Comparison of ENCODE assay signal across 8 cellular contexts in genomic region chr1:205229399-205229861, GRCh38. TPM values are rescaled to one million over a fixed set of nuclear protein-coding genes. Genes with fewer than 3 reads are reported as not detected.
DNase-seq lines count a peak whose midpoint lies in the region; ATAC-seq and TF ChIP-seq lines count a peak whose summit lies in the region.

No MANE protein-coding gene starts in this region.

- H3K36me3 Mint-ChIP-seq in activated naive CD8-positive, alpha-beta T cell treated with anti-CD3 and anti-CD28 coated beads for 36 hours = peaks cover 33% of the 10 kb centered on the region

- H3K4me1 Mint-ChIP-seq in activated naive CD8-positive, alpha-beta T cell treated with anti-CD3 and anti-CD28 coated beads for 36 hours = peaks cover 54% of the 10 kb centered on the region

- peaks cover 15% of the 10 kb centered on the region for H3K27me3 Mint-ChIP-seq in activated naive CD8-positive, alpha-beta T cell treated with anti-CD3 and anti-CD28 coated beads for 36 hours

- ATAC-seq in SK-N-SH treated with all-trans-retinoic acid at 6 μM for 48 hours = peak; percentile 64
- peak; percentile 45 to 70 (median 62) for ATAC-seq in heart left ventricle
- ATAC-seq in GM21786 (IDR thresholded peaks at IDR 0.05; ENCODE audit: unreplicated experiment) = no peak
- no peak for ATAC-seq in GM21381 (IDR thresholded peaks at IDR 0.05; ENCODE audit: unreplicated experiment)

- H3K27ac ChIP-seq in heart left ventricle = peak overlapping the region in 2 of 12 donors; percentile 32 to 43

- intact Hi-C loops in heart left ventricle (cut with DNase I) = loop anchor here in 3 of 10 donors (2.0 to 10.0 kb wide), 2 partner anchors 27 to 105 kb away; partner anchors contain the start of gene RBBP5 (in 1 of the 3)

- peak; percentile 45 for DNase-seq in EL
- peak; percentile 75 for DNase-seq in NB4 (ENCODE audit: low read depth)
- DNase-seq in activated naive CD8-positive, alpha-beta T cell treated with anti-CD3 and anti-CD28 coated beads for 36 hours = peak; percentile 69
- DNase-seq in heart left ventricle = peak in 4 of 5 donors; percentile 46 to 56 (median 52)
- DNase-seq in pons (ENCODE audit: low spot score) = peak; percentile 91

- H3K9me3 Mint-ChIP-seq in activated naive CD8-positive, alpha-beta T cell treated with anti-CD3 and anti-CD28 coated beads for 36 hours = no peaks in the 10 kb centered on the region

- H3K4me3 ChIP-seq in NB4 (ENCODE audit: low read depth, low read length) = no peak overlapping the region
- H3K4me3 ChIP-seq in heart left ventricle = peak overlapping the region in 10 of 12 donors; percentile 44 to 71 (median 62)

- TF ChIP-seq CTCF in NB4 (IDR thresholded peaks at IDR 0.05; ENCODE audit: low read depth, low read length) (peak; percentile 12), heart left ventricle (IDR thresholded peaks at IDR 0.05) (peak in 7 of 12 donors; percentile 6 to 39 (median 13))

- TF ChIP-seq POLR2A in NB4 (IDR thresholded peaks at IDR 0.05; ENCODE audit: extremely low read depth, insufficient read length) (no peak), heart left ventricle (IDR thresholded peaks at IDR 0.05) (no peak)

- peaks cover 0 to 10% (median 0%) of the 10 kb centered on the region in 9 donors for H3K27me3 ChIP-seq in heart left ventricle

- H3K36me3 ChIP-seq in heart left ventricle = no peaks in the 10 kb centered on the region

- WGBS in heart left ventricle, 4 donors = 2 to 8% (median 4%) methylated on average over 12 to 15 of the region's 15 CpGs

- peaks cover 0 to 28% (median 19%) of the 10 kb centered on the region in 12 donors for H3K4me1 ChIP-seq in heart left ventricle

- H3K9me3 ChIP-seq in heart left ventricle = no peaks in the 10 kb centered on the region

- peak overlapping the region; percentile 96 for H3K4me3 Mint-ChIP-seq in activated naive CD8-positive, alpha-beta T cell treated with anti-CD3 and anti-CD28 coated beads for 36 hours

- peak overlapping the region; percentile 86 for H3K27ac Mint-ChIP-seq in activated naive CD8-positive, alpha-beta T cell treated with anti-CD3 and anti-CD28 coated beads for 36 hours

TF ChIP-seq in SK-N-SH treated with all-trans-retinoic acid at 6 μM for 48 hours, 23 proteins besides CTCF, POLR2A, EP300 and RAD21:
- TF ChIP-seq PATZ1 (CRISPR knock-in tag; IDR thresholded peaks at IDR 0.05; ENCODE audit: borderline replicate concordance) (no peak), CSDC2 (CRISPR knock-in tag; IDR thresholded peaks at IDR 0.05) (no peak), ZFP30 (CRISPR knock-in tag; IDR thresholded peaks at IDR 0.05) (no peak), ESRRG (CRISPR knock-in tag; IDR thresholded peaks at IDR 0.05) (no peak), TCF4 (CRISPR knock-in tag; IDR thresholded peaks at IDR 0.05; ENCODE audit: borderline replicate concordance) (no peak), ZFP3 (CRISPR knock-in tag; IDR thresholded peaks at IDR 0.05) (no peak), SNAI2 (CRISPR knock-in tag; IDR thresholded peaks at IDR 0.05) (no peak)
- TF ChIP-seq, protein P1, sequence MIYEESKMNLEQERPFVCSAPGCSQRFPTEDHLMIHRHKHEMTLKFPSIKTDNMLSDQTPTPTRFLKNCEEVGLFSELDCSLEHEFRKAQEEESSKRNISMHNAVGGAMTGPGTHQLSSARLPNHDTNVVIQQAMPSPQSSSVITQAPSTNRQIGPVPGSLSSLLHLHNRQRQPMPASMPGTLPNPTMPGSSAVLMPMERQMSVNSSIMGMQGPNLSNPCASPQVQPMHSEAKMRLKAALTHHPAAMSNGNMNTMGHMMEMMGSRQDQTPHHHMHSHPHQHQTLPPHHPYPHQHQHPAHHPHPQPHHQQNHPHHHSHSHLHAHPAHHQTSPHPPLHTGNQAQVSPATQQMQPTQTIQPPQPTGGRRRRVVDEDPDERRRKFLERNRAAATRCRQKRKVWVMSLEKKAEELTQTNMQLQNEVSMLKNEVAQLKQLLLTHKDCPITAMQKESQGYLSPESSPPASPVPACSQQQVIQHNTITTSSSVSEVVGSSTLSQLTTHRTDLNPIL (CRISPR knock-in tag; IDR thresholded peaks at IDR 0.05; ENCODE audit: low read depth) = no peak
- TF ChIP-seq, protein P2, sequence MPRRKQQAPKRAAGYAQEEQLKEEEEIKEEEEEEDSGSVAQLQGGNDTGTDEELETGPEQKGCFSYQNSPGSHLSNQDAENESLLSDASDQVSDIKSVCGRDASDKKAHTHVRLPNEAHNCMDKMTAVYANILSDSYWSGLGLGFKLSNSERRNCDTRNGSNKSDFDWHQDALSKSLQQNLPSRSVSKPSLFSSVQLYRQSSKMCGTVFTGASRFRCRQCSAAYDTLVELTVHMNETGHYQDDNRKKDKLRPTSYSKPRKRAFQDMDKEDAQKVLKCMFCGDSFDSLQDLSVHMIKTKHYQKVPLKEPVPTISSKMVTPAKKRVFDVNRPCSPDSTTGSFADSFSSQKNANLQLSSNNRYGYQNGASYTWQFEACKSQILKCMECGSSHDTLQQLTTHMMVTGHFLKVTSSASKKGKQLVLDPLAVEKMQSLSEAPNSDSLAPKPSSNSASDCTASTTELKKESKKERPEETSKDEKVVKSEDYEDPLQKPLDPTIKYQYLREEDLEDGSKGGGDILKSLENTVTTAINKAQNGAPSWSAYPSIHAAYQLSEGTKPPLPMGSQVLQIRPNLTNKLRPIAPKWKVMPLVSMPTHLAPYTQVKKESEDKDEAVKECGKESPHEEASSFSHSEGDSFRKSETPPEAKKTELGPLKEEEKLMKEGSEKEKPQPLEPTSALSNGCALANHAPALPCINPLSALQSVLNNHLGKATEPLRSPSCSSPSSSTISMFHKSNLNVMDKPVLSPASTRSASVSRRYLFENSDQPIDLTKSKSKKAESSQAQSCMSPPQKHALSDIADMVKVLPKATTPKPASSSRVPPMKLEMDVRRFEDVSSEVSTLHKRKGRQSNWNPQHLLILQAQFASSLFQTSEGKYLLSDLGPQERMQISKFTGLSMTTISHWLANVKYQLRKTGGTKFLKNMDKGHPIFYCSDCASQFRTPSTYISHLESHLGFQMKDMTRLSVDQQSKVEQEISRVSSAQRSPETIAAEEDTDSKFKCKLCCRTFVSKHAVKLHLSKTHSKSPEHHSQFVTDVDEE (CRISPR knock-in tag; IDR thresholded peaks at IDR 0.05) = no peak

RNA-seq across cellular contexts. Expression of gene TMCC2, which starts 1.7 kb away (rescaled TPM):
- 10 to 100 TPM; 13.3 to 14.0 TPM for total RNA-seq in activated naive CD8-positive, alpha-beta T cell treated with anti-CD3 and anti-CD28 coated beads for 36 hours
- 1 to 10 TPM in 8 of 9 donors, under 1 TPM in 1; 0.97 to 5.1 (median 2.1) TPM for total RNA-seq in heart left ventricle
- polyA plus RNA-seq in heart left ventricle = 1 to 10 TPM; 1.4 to 2.0 TPM

RNA-seq across cellular contexts. Expression of gene DSTYK, which starts 17.9 kb away (rescaled TPM):
- total RNA-seq in activated naive CD8-positive, alpha-beta T cell treated with anti-CD3 and anti-CD28 coated beads for 36 hours = 10 to 100 TPM; 14.0 to 14.4 TPM
- 10 to 100 TPM in 1 of 9 donors, 1 to 10 TPM in 8; 5.2 to 10.1 (median 8.0) TPM for total RNA-seq in heart left ventricle
- polyA plus RNA-seq in heart left ventricle = 1 to 10 TPM; 3.2 to 5.3 TPM

Comparison
In these comparisons a context has a peak if more than half of its experiments do, and no peak if none do; other contexts are left out.
1. ATAC-seq: peak in SK-N-SH treated with all-trans-retinoic acid at 6 μM for 48 hours (single experiment) and heart left ventricle (4 of 4); none in GM21786 (single experiment) and GM21381 (single experiment).
2. Peak in every context shown above with its lines, with median percentiles within 50 percentile points of each other: DNase-seq.